16 cellular contexts compared by ENCODE assay signal in genomic region chr6:14550410-14550809, GRCh38.
"Had no signal": no experiment of that assay in that cellular context is flagged by ENCODE, and none has a peak within 500 bp of the region (broad histone marks: within the 10 kb centered on the region; RNA-seq: fewer than 3 reads in every experiment).

No MANE protein-coding gene starts in this region.

- H3K27me3 ChIP-seq: hepatocyte, uterus had no signal

- H3K36me3 ChIP-seq: uterus had no signal

- H2AFZ ChIP-seq: hepatocyte, parathyroid adenoma had no signal

- DNase-seq: activated CD4-positive, alpha-beta memory T cell treated with anti-CD3 and anti-CD28 coated beads for 36 hours; activated CD4-positive, alpha-beta T cell treated with anti-CD3 and anti-CD28 coated beads for 48 hours; activated effector memory CD4-positive, alpha-beta T cell treated with Interleukin-2 at 50 U/mL for 16 hours; activated naive CD4-positive, alpha-beta T cell treated with anti-CD3 and anti-CD28 coated beads, Interleukin-2, amount 10 ng/mL, durations not matched to agents 7 days and 5 days; activated T-cell treated with anti-CD3 and anti-CD28 coated beads, Interleukin-2, amount 50 U/mL, for 72 hours; effector CD8-positive, alpha-beta T cell; erythroblast; immature natural killer cell; mammary epithelial cell; nucleus accumbens; stimulated activated CD4-positive, alpha-beta T cell treated with anti-CD3 and anti-CD28 coated beads, Interleukin-15, amount 100 ng/mL, for 24 hours; uterus had no signal

- H3K9ac ChIP-seq: parathyroid adenoma had no signal

- H3K4me2 ChIP-seq: smooth muscle cell had no signal

- H3K79me2 ChIP-seq: hepatocyte, parathyroid adenoma had no signal

- H3K27ac ChIP-seq: parathyroid adenoma, uterus had no signal

- H3K9me3 ChIP-seq: uterus had no signal

- H3K4me1 ChIP-seq: parathyroid adenoma, uterus had no signal

- H3K4me3 ChIP-seq: hepatocyte, smooth muscle cell, uterus had no signal

- ATAC-seq: activated T-cell treated with anti-CD3 and anti-CD28 coated beads, Interleukin-2, amount 50 U/mL, for 72 hours; stimulated activated memory B cell treated with anti-CD40 and anti-IgM and Interleukin-4, amounts not matched to agents 10 μg/mL and 1 μg/mL and 100 μg/mL, for 72 hours had no signal
